ENCODE assay signal across 12 cellular contexts in the genomic region with DNA sequence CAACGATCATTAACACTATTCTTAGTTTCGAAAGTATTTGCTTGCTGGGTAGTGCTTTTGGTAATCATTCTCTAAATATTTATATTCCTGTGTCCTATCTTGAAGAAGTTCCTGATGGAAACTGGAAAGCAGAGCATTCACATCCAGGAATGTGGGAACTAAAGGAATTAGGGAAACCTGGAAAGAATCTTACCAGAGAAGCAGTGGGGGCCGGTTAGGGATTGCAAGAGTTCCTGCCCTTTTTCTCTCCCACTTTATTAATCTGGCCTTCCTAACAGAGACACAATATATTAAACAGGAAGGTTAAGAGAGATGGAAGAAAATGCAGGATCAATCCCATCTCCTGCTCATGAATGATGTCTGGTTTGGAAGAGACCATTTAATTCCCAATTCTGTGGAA. TPM values are rescaled to one million over a fixed set of nuclear protein-coding genes. Genes with fewer than 3 reads are reported as not detected.
A peak's percentile ranks its signal among the peaks of the same experiment; 100 is the strongest.
DNase-seq lines count a peak whose midpoint lies in the region; ATAC-seq and TF ChIP-seq lines count a peak whose summit lies in the region.
"Had no signal": no experiment of that assay in that cellular context is flagged by ENCODE, and none has a peak within 500 bp of the region (broad histone marks: within the 10 kb centered on the region; RNA-seq: fewer than 3 reads in every experiment).

No MANE protein-coding gene starts in this region.

- H3K4me2 ChIP-seq in Karpas-422 (ENCODE audit: low read depth, low read length, poor library complexity, severe bottlenecking) = peak overlapping the region; percentile 80

- H3K4me3 ChIP-seq in Karpas-422 (ENCODE audit: low read length) = no peak overlapping the region

- H3K4me1 Mint-ChIP-seq in naive thymus-derived CD8-positive, alpha-beta T cell = peaks cover 0 to 8% (median 4%) of the 10 kb centered on the region in 4 donors

- no peaks in the 10 kb centered on the region for H3K36me3 Mint-ChIP-seq in naive thymus-derived CD8-positive, alpha-beta T cell

- no peak for ATAC-seq in naive thymus-derived CD8-positive, alpha-beta T cell

- peak overlapping the region in 2 of 10 donors; percentile 24 to 71 for H3K27ac Mint-ChIP-seq in naive thymus-derived CD8-positive, alpha-beta T cell

- no peaks in the 10 kb centered on the region for H3K9me3 ChIP-seq in Karpas-422 (ENCODE audit: low read length)

- H3K27me3 ChIP-seq in Karpas-422 (ENCODE audit: low read length) = no peaks in the 10 kb centered on the region

- H3K9ac ChIP-seq in Karpas-422 (ENCODE audit: low read length) = no peak overlapping the region

- no peaks in the 10 kb centered on the region for H4K20me1 ChIP-seq in Karpas-422 (ENCODE audit: insufficient read depth, low read depth, low read length)

- H3K4me1 ChIP-seq in Karpas-422 (ENCODE audit: low read length) = peaks cover 9% of the 10 kb centered on the region

- no peaks in the 10 kb centered on the region for H3K36me3 ChIP-seq in Karpas-422 (ENCODE audit: insufficient read depth, low read length)

- peak overlapping the region; percentile 54; the same call in 1 of the 2 replicates for H3K27ac ChIP-seq in C4-2B
- H3K27ac ChIP-seq in Karpas-422 (ENCODE audit: low read length) = no peak overlapping the region
- H3K27ac ChIP-seq in caudate nucleus (ENCODE audit: low read depth, low read length) = no peak overlapping the region

- no peaks in the 10 kb centered on the region for H3K9me3 Mint-ChIP-seq in naive thymus-derived CD8-positive, alpha-beta T cell

- no peaks in the 10 kb centered on the region for H3K79me2 ChIP-seq in Karpas-422 (ENCODE audit: low read length)

- no peaks in the 10 kb centered on the region for H3K9me2 ChIP-seq in Karpas-422 (replicated peaks; ENCODE audit: insufficient read depth, low read length)

- no peak overlapping the region for H2AFZ ChIP-seq in Karpas-422 (ENCODE audit: low read length)

- peak overlapping the region; percentile 53 to 90 (median 80) for H3K4me3 Mint-ChIP-seq in naive thymus-derived CD8-positive, alpha-beta T cell

- no peak for TF ChIP-seq CTCF in C4-2B (conservative IDR thresholded peaks at IDR 0.05)

- DNase-seq in Karpas-422 (no peak), dermis blood vessel endothelial cell (peak; percentile 2), activated gamma-delta T cell (lab: John Stamatoyannopoulos, UW) (no peak), HUDEP-2 (lab: John Stamatoyannopoulos, UW; ENCODE audit: unreplicated experiment in 76 of 76) (no peak), caudate nucleus (lab: John Stamatoyannopoulos, UW) (no peak)
- no peak for DNase-seq in naive thymus-derived CD8-positive, alpha-beta T cell
- no peak for DNase-seq in stimulated activated CD4-positive, alpha-beta T cell treated with anti-CD3 and anti-CD28 coated beads, Interleukin-12 subunit alpha, Interleukin-12 subunit beta, amount 100 ng/mL, for 4 hours
- DNase-seq: activated CD4-positive, alpha-beta T cell treated with anti-CD3 and anti-CD28 coated beads, Interleukin-2, amount 50 U/mL, for 1 hour; GDM1; MV-4-11 had no signal

- H3K27me3 Mint-ChIP-seq in naive thymus-derived CD8-positive, alpha-beta T cell = peaks cover 4 to 15% (median 6%) of the 10 kb centered on the region in 5 donors

- POLR2A ChIA-PET in naive thymus-derived CD8-positive, alpha-beta T cell (lab: Charles Lee) = no interaction called here

RNA-seq across cellular contexts. Expression of gene C4orf51, which starts 52.1 kb away (rescaled TPM):
- not detected in 2 replicates for total RNA-seq in Karpas-422 (2014; rRNA removed; shearing (Covaris generic); ENCODE audit: low replicate concordance)
- not detected in 2 replicates for total RNA-seq in dermis blood vessel endothelial cell
- total RNA-seq in naive thymus-derived CD8-positive, alpha-beta T cell = not detected
- not detected for polyA plus RNA-seq in naive thymus-derived CD8-positive, alpha-beta T cell
- total RNA-seq: frontal cortex had no signal
